24 cellular contexts compared by ENCODE assay signal in genomic region chrX:68795741-68796140, GRCh38.
"Had no signal": no experiment of that assay in that cellular context is flagged by ENCODE, and none has a peak within 500 bp of the region (broad histone marks: within the 10 kb centered on the region; RNA-seq: fewer than 3 reads in every experiment).

No MANE protein-coding gene starts in this region.

- H3K27me3 ChIP-seq: esophagus squamous epithelium, gastroesophageal sphincter, hepatocyte, left lung had no signal

- H3K36me3 ChIP-seq: esophagus squamous epithelium, gastroesophageal sphincter, left lung, lower lobe of right lung had no signal

- H3K9me3 ChIP-seq: gastroesophageal sphincter, lower lobe of right lung, mucosa of descending colon had no signal

- FAIRE-seq: colon, endometrium, frontal cortex, kidney had no signal

- ATAC-seq: effector memory CD8-positive, alpha-beta T cell; esophagus mucosa; gastroesophageal sphincter; left lung; lower lobe of right lung; mucosa of descending colon had no signal

- H3K4me3 ChIP-seq: coronary artery, esophagus squamous epithelium, gastroesophageal sphincter, hepatocyte, left lung, lower lobe of right lung, mucosa of descending colon had no signal

- DNase-seq: effector CD8-positive, alpha-beta T cell; effector memory CD8-positive, alpha-beta T cell; endodermal cell; erythroblast; esophagus squamous epithelium; foreskin fibroblast; hypothalamus; immature natural killer cell; islet precursor cell; kidney; kidney glomerular epithelial cell; left lung; lower lobe of right lung; mesenchymal stem cell; mucosa of descending colon; naive B cell had no signal

- H3K27ac ChIP-seq: coronary artery, epithelial cell of prostate, esophagus squamous epithelium, gastroesophageal sphincter, hepatocyte, left lung, lower lobe of right lung had no signal

- H3K4me1 ChIP-seq: esophagus squamous epithelium, gastroesophageal sphincter, left lung, lower lobe of right lung had no signal
